Comparison of ENCODE assay signal across 1 cellular context in the genomic region with DNA sequence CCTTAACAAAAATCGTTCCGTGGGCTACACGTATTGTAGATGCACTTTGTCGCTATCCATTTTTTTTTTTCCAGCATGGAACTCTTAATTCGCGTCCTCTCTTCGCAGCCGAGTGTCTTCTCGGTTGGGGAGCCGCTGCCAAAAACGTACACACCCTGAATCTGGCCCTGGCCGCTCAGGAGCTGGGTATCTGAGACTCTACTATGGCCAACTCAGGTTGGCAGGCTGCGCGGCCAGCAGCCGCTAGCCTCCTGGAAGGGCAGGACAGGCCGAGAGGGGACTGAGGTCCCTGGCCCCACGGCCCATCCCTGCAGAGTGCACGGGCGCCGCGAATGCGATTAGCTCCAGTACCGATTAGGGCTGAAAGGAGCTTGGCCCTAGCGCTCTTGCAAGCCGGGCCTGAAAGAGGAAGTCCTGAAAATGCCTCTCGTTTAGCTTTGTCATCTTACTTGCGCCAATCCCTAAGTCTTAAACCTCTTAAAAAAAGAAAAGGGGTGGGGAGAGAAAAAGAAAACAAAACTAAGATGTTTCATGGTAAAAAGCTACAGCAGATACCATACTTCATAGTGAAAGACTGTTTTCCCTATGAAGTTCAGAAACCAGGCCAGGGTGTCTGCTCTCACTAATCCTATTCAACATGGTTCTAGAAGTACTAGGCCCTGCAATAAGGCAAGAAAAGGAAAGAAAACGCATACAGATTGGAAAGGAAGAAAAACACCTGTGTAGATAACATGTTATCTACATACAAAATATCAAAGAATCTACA.
TF ChIP-seq lines count a peak whose summit lies in the region.

No MANE protein-coding gene starts in this region.

TF ChIP-seq in GM12878, 131 proteins besides CTCF, POLR2A, EP300 and RAD21 (continued from another document and continues in another):
- TF ChIP-seq, protein P1, sequence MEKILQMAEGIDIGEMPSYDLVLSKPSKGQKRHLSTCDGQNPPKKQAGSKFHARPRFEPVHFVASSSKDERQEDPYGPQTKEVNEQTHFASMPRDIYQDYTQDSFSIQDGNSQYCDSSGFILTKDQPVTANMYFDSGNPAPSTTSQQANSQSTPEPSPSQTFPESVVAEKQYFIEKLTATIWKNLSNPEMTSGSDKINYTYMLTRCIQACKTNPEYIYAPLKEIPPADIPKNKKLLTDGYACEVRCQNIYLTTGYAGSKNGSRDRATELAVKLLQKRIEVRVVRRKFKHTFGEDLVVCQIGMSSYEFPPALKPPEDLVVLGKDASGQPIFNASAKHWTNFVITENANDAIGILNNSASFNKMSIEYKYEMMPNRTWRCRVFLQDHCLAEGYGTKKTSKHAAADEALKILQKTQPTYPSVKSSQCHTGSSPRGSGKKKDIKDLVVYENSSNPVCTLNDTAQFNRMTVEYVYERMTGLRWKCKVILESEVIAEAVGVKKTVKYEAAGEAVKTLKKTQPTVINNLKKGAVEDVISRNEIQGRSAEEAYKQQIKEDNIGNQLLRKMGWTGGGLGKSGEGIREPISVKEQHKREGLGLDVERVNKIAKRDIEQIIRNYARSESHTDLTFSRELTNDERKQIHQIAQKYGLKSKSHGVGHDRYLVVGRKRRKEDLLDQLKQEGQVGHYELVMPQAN (conservative IDR thresholded peaks at IDR 0.05) = no peak
- TF ChIP-seq CBX5 (IDR thresholded peaks at IDR 0.05; ENCODE audit: low read depth) (peak; percentile 99), MEF2A (IDR thresholded peaks at IDR 0.05; ENCODE audit: insufficient read depth, low read depth, low read length) (no peak), LARP7 (IDR thresholded peaks at IDR 0.05) (no peak), MYB (IDR thresholded peaks at IDR 0.05; ENCODE audit: borderline replicate concordance, low read depth, low read length) (no peak), SIX5 (IDR thresholded peaks at IDR 0.05; ENCODE audit: low read depth, low read length, severe bottlenecking) (no peak), YBX1 (IDR thresholded peaks at IDR 0.05) (no peak), BMI1 (IDR thresholded peaks at IDR 0.05; ENCODE audit: borderline replicate concordance) (no peak), GATAD2B (conservative IDR thresholded peaks at IDR 0.05; ENCODE audit: low read depth) (no peak), FOXK2 (IDR thresholded peaks at IDR 0.05) (no peak), KDM1A (IDR thresholded peaks at IDR 0.05; ENCODE audit: borderline replicate concordance) (no peak), POLR2AphosphoS2 (IDR thresholded peaks at IDR 0.05; ENCODE audit: low read depth, low read length) (no peak), MYC (IDR thresholded peaks at IDR 0.05; ENCODE audit: insufficient read depth, insufficient read length, insufficient replicate concordance, low read length, severe bottlenecking) (no peak), POLR2AphosphoS5 (IDR thresholded peaks at IDR 0.05; ENCODE audit: low read length) (peak; percentile 89), EZH2 (IDR thresholded peaks at IDR 0.05; ENCODE audit: borderline replicate concordance, control insufficient read depth, low read depth, low read length) (no peak), IKZF2 (IDR thresholded peaks at IDR 0.05) (peak in 1 of 2 experiments; percentile 21; a peak in 1 of 4 replicates), NRF1 (conservative IDR thresholded peaks at IDR 0.05; ENCODE audit: low read depth, low read length) (no peak), SPI1 (IDR thresholded peaks at IDR 0.05; ENCODE audit: borderline replicate concordance, insufficient read depth, low read depth, low read length) (peak; percentile 95), CEBPB (IDR thresholded peaks at IDR 0.05; ENCODE audit: borderline replicate concordance in 1 of 2, low read depth in 2 of 2, low read length in 2 of 2) (no peak), TCF7 (IDR thresholded peaks at IDR 0.05; ENCODE audit: borderline replicate concordance) (no peak), TBL1XR1 (IDR thresholded peaks at IDR 0.05; ENCODE audit: low read depth, low read length) (no peak), MEF2B (IDR thresholded peaks at IDR 0.05; ENCODE audit: partially characterized antibody, poor library complexity, severe bottlenecking) (no peak), HDGF (IDR thresholded peaks at IDR 0.05) (no peak), RCOR1 (conservative IDR thresholded peaks at IDR 0.05; ENCODE audit: low read depth, low read length) (no peak), MTA2 (IDR thresholded peaks at IDR 0.05; ENCODE audit: low read depth) (no peak), ATF7 (IDR thresholded peaks at IDR 0.05; ENCODE audit: low read depth) (no peak), SUPT20H (IDR thresholded peaks at IDR 0.05; ENCODE audit: borderline replicate concordance, control insufficient read depth, low read depth, low read length) (no peak), NR2C2 (IDR thresholded peaks at IDR 0.05; ENCODE audit: borderline replicate concordance, control insufficient read depth, insufficient read length, low read depth) (no peak), CBX3 (IDR thresholded peaks at IDR 0.05; ENCODE audit: borderline replicate concordance, low read depth) (no peak), NFIC (IDR thresholded peaks at IDR 0.05; ENCODE audit: low read depth, low read length) (0 out of 2 replicates have a peak, but pooled peaks have one; percentile 37)
- TF ChIP-seq, protein P2, sequence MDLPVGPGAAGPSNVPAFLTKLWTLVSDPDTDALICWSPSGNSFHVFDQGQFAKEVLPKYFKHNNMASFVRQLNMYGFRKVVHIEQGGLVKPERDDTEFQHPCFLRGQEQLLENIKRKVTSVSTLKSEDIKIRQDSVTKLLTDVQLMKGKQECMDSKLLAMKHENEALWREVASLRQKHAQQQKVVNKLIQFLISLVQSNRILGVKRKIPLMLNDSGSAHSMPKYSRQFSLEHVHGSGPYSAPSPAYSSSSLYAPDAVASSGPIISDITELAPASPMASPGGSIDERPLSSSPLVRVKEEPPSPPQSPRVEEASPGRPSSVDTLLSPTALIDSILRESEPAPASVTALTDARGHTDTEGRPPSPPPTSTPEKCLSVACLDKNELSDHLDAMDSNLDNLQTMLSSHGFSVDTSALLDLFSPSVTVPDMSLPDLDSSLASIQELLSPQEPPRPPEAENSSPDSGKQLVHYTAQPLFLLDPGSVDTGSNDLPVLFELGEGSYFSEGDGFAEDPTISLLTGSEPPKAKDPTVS (IDR thresholded peaks at IDR 0.05; ENCODE audit: low read depth, low read length) = no peak
- TF ChIP-seq, protein P3, sequence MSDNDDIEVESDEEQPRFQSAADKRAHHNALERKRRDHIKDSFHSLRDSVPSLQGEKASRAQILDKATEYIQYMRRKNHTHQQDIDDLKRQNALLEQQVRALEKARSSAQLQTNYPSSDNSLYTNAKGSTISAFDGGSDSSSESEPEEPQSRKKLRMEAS (IDR thresholded peaks at IDR 0.05; ENCODE audit: low read depth, low read length) = no peak
- TF ChIP-seq, protein P4, sequence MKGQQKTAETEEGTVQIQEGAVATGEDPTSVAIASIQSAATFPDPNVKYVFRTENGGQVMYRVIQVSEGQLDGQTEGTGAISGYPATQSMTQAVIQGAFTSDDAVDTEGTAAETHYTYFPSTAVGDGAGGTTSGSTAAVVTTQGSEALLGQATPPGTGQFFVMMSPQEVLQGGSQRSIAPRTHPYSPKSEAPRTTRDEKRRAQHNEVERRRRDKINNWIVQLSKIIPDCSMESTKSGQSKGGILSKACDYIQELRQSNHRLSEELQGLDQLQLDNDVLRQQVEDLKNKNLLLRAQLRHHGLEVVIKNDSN (IDR thresholded peaks at IDR 0.05; ENCODE audit: borderline replicate concordance, extremely low read length, insufficient read depth, low read depth, low read length) = no peak
- TF ChIP-seq, protein P5, sequence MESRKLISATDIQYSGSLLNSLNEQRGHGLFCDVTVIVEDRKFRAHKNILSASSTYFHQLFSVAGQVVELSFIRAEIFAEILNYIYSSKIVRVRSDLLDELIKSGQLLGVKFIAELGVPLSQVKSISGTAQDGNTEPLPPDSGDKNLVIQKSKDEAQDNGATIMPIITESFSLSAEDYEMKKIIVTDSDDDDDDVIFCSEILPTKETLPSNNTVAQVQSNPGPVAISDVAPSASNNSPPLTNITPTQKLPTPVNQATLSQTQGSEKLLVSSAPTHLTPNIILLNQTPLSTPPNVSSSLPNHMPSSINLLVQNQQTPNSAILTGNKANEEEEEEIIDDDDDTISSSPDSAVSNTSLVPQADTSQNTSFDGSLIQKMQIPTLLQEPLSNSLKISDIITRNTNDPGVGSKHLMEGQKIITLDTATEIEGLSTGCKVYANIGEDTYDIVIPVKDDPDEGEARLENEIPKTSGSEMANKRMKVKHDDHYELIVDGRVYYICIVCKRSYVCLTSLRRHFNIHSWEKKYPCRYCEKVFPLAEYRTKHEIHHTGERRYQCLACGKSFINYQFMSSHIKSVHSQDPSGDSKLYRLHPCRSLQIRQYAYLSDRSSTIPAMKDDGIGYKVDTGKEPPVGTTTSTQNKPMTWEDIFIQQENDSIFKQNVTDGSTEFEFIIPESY (IDR thresholded peaks at IDR 0.05) = no peak
- TF ChIP-seq, protein P6, sequence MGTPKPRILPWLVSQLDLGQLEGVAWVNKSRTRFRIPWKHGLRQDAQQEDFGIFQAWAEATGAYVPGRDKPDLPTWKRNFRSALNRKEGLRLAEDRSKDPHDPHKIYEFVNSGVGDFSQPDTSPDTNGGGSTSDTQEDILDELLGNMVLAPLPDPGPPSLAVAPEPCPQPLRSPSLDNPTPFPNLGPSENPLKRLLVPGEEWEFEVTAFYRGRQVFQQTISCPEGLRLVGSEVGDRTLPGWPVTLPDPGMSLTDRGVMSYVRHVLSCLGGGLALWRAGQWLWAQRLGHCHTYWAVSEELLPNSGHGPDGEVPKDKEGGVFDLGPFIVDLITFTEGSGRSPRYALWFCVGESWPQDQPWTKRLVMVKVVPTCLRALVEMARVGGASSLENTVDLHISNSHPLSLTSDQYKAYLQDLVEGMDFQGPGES (IDR thresholded peaks at IDR 0.05) = no peak
- TF ChIP-seq, protein P7, sequence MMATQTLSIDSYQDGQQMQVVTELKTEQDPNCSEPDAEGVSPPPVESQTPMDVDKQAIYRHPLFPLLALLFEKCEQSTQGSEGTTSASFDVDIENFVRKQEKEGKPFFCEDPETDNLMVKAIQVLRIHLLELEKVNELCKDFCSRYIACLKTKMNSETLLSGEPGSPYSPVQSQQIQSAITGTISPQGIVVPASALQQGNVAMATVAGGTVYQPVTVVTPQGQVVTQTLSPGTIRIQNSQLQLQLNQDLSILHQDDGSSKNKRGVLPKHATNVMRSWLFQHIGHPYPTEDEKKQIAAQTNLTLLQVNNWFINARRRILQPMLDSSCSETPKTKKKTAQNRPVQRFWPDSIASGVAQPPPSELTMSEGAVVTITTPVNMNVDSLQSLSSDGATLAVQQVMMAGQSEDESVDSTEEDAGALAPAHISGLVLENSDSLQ (IDR thresholded peaks at IDR 0.05) = no peak
- TF ChIP-seq, protein P8, sequence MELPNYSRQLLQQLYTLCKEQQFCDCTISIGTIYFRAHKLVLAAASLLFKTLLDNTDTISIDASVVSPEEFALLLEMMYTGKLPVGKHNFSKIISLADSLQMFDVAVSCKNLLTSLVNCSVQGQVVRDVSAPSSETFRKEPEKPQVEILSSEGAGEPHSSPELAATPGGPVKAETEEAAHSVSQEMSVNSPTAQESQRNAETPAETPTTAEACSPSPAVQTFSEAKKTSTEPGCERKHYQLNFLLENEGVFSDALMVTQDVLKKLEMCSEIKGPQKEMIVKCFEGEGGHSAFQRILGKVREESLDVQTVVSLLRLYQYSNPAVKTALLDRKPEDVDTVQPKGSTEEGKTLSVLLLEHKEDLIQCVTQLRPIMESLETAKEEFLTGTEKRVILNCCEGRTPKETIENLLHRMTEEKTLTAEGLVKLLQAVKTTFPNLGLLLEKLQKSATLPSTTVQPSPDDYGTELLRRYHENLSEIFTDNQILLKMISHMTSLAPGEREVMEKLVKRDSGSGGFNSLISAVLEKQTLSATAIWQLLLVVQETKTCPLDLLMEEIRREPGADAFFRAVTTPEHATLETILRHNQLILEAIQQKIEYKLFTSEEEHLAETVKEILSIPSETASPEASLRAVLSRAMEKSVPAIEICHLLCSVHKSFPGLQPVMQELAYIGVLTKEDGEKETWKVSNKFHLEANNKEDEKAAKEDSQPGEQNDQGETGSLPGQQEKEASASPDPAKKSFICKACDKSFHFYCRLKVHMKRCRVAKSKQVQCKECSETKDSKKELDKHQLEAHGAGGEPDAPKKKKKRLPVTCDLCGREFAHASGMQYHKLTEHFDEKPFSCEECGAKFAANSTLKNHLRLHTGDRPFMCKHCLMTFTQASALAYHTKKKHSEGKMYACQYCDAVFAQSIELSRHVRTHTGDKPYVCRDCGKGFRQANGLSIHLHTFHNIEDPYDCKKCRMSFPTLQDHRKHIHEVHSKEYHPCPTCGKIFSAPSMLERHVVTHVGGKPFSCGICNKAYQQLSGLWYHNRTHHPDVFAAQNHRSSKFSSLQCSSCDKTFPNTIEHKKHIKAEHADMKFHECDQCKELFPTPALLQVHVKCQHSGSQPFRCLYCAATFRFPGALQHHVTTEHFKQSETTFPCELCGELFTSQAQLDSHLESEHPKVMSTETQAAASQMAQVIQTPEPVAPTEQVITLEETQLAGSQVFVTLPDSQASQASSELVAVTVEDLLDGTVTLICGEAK (IDR thresholded peaks at IDR 0.05; ENCODE audit: borderline replicate concordance) = no peak
- TF ChIP-seq, protein P9, sequence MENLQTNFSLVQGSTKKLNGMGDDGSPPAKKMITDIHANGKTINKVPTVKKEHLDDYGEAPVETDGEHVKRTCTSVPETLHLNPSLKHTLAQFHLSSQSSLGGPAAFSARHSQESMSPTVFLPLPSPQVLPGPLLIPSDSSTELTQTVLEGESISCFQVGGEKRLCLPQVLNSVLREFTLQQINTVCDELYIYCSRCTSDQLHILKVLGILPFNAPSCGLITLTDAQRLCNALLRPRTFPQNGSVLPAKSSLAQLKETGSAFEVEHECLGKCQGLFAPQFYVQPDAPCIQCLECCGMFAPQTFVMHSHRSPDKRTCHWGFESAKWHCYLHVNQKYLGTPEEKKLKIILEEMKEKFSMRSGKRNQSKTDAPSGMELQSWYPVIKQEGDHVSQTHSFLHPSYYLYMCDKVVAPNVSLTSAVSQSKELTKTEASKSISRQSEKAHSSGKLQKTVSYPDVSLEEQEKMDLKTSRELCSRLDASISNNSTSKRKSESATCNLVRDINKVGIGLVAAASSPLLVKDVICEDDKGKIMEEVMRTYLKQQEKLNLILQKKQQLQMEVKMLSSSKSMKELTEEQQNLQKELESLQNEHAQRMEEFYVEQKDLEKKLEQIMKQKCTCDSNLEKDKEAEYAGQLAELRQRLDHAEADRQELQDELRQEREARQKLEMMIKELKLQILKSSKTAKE (IDR thresholded peaks at IDR 0.05; ENCODE audit: low read depth, poor library complexity, severe bottlenecking) = peak; percentile 79
- TF ChIP-seq, protein P10, sequence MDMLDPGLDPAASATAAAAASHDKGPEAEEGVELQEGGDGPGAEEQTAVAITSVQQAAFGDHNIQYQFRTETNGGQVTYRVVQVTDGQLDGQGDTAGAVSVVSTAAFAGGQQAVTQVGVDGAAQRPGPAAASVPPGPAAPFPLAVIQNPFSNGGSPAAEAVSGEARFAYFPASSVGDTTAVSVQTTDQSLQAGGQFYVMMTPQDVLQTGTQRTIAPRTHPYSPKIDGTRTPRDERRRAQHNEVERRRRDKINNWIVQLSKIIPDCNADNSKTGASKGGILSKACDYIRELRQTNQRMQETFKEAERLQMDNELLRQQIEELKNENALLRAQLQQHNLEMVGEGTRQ (IDR thresholded peaks at IDR 0.05; ENCODE audit: borderline replicate concordance, low read depth, low read length) = no peak
